In genomic region chr2:112818094-112818902, GRCh38 we compare ENCODE assay signal across 1 cellular context.
TF ChIP-seq lines count a peak whose summit lies in the region.

No MANE protein-coding gene starts in this region.

TF ChIP-seq in HepG2, 621 proteins besides CTCF, POLR2A, EP300 and RAD21 (continued from another document and continues in another):
- peak in 1 of 2 experiments; percentile 99; a peak in 2 of 4 replicates for TF ChIP-seq KLF16 (CRISPR knock-in tag; IDR thresholded peaks at IDR 0.05)
- no peak for TF ChIP-seq SIN3B (IDR thresholded peaks at IDR 0.05; ENCODE audit: low read length)
- no peak for TF ChIP-seq ISX (CRISPR knock-in tag; conservative IDR thresholded peaks at IDR 0.05)
- no peak for TF ChIP-seq ZC3H4 (CRISPR knock-in tag; IDR thresholded peaks at IDR 0.05; ENCODE audit: borderline replicate concordance)
- TF ChIP-seq SMAD3 (CRISPR knock-in tag; IDR thresholded peaks at IDR 0.05): peak; percentile 99
- peak; percentile 47; the same call in 1 of the 2 replicates for TF ChIP-seq GABPB1 (CRISPR knock-in tag; IDR thresholded peaks at IDR 0.05)
- TF ChIP-seq ZNF329 (CRISPR knock-in tag; IDR thresholded peaks at IDR 0.05; ENCODE audit: low read depth): no peak
- TF ChIP-seq ZNF558 (CRISPR knock-in tag; IDR thresholded peaks at IDR 0.05; ENCODE audit: borderline replicate concordance): 0 out of 2 replicates have a peak, but pooled peaks have one; percentile 55
- peak; percentile 89 for TF ChIP-seq KDM6A (CRISPR knock-in tag; IDR thresholded peaks at IDR 0.05; ENCODE audit: low read depth)
- no peak for TF ChIP-seq ZSCAN21 (CRISPR knock-in tag; IDR thresholded peaks at IDR 0.05; ENCODE audit: borderline replicate concordance)
- TF ChIP-seq PAX8 (CRISPR knock-in tag; IDR thresholded peaks at IDR 0.05; ENCODE audit: borderline replicate concordance): no peak
- no peak; the same call in 1 of the 2 replicates for TF ChIP-seq ZFP90 (CRISPR knock-in tag; IDR thresholded peaks at IDR 0.05; ENCODE audit: borderline replicate concordance)
- TF ChIP-seq ZSCAN31 (CRISPR knock-in tag; IDR thresholded peaks at IDR 0.05; ENCODE audit: low read depth): no peak
- TF ChIP-seq NCOA5 (CRISPR knock-in tag; IDR thresholded peaks at IDR 0.05): no peak
- TF ChIP-seq ZNF275 (CRISPR knock-in tag; IDR thresholded peaks at IDR 0.05; ENCODE audit: borderline replicate concordance): peak; percentile 85; the same call in 1 of the 2 replicates
- TF ChIP-seq SKIL (CRISPR knock-in tag; IDR thresholded peaks at IDR 0.05; ENCODE audit: borderline replicate concordance): peak; percentile 91
- no peak for TF ChIP-seq RORA (CRISPR knock-in tag; IDR thresholded peaks at IDR 0.05)
- TF ChIP-seq MTA3 (CRISPR knock-in tag; IDR thresholded peaks at IDR 0.05): no peak
- TF ChIP-seq REL (CRISPR knock-in tag; conservative IDR thresholded peaks at IDR 0.05): 0 out of 2 replicates have a peak, but pooled peaks have one; percentile 48
- peak; percentile 90 for TF ChIP-seq HDAC1 (CRISPR knock-in tag; IDR thresholded peaks at IDR 0.05)
- no peak for TF ChIP-seq ATRX (CRISPR knock-in tag; IDR thresholded peaks at IDR 0.05; ENCODE audit: borderline replicate concordance)
- TF ChIP-seq ZNF337 (CRISPR knock-in tag; IDR thresholded peaks at IDR 0.05; ENCODE audit: borderline replicate concordance, low read depth): no peak
- peak; percentile 74; the same call in 1 of the 2 replicates for TF ChIP-seq ZNF280D (CRISPR knock-in tag; IDR thresholded peaks at IDR 0.05)
- no peak for TF ChIP-seq CHD2 (IDR thresholded peaks at IDR 0.05; ENCODE audit: low read depth, low read length)
- TF ChIP-seq HNRNPUL1 (IDR thresholded peaks at IDR 0.05; ENCODE audit: low read depth, low read length): 0 out of 2 replicates have a peak, but pooled peaks have one; percentile 30
- TF ChIP-seq NFAT5 (CRISPR knock-in tag; IDR thresholded peaks at IDR 0.05): no peak
- no peak for TF ChIP-seq GTF2F1 (IDR thresholded peaks at IDR 0.05; ENCODE audit: low read length)
- no peak for TF ChIP-seq ZNF34 (CRISPR knock-in tag; IDR thresholded peaks at IDR 0.05; ENCODE audit: borderline replicate concordance)
- peak; percentile 22 for TF ChIP-seq ZNF18 (CRISPR knock-in tag; IDR thresholded peaks at IDR 0.05; ENCODE audit: insufficient replicate concordance)
- no peak for TF ChIP-seq ZNF607 (CRISPR knock-in tag; IDR thresholded peaks at IDR 0.05; ENCODE audit: borderline replicate concordance)
- TF ChIP-seq HNF1A (IDR thresholded peaks at IDR 0.05; ENCODE audit: low read depth): peak; percentile 98
- TF ChIP-seq HNF1A (CRISPR knock-in tag; IDR thresholded peaks at IDR 0.05; ENCODE audit: borderline replicate concordance): peak; percentile 99
- TF ChIP-seq ZBTB44 (CRISPR knock-in tag; IDR thresholded peaks at IDR 0.05): no peak
- TF ChIP-seq CEBPB (IDR thresholded peaks at IDR 0.05; ENCODE audit: borderline replicate concordance, low read depth, low read length): peak; percentile 74; the same call in 1 of the 2 replicates
- TF ChIP-seq ZNF256 (CRISPR knock-in tag; conservative IDR thresholded peaks at IDR 0.05): 0 out of 2 replicates have a peak, but pooled peaks have one; percentile 34
- TF ChIP-seq ELF1 (CRISPR knock-in tag; IDR thresholded peaks at IDR 0.05): peak; percentile 43; the same call in 1 of the 2 replicates
- no peak for TF ChIP-seq FLYWCH1 (CRISPR knock-in tag; IDR thresholded peaks at IDR 0.05)
- TF ChIP-seq ZNF143 (CRISPR knock-in tag; IDR thresholded peaks at IDR 0.05): no peak
- no peak; the same call in 1 of the 2 replicates for TF ChIP-seq ZNF274 (CRISPR knock-in tag; IDR thresholded peaks at IDR 0.05)
- peak; percentile 48; the same call in 1 of the 2 replicates for TF ChIP-seq ZBTB3 (CRISPR knock-in tag; IDR thresholded peaks at IDR 0.05; ENCODE audit: borderline replicate concordance, low read depth)
- peak; percentile 81 for TF ChIP-seq GATAD1 (CRISPR knock-in tag; IDR thresholded peaks at IDR 0.05)
- TF ChIP-seq HOXD1 (CRISPR knock-in tag; IDR thresholded peaks at IDR 0.05): peak; percentile 100
- no peak for TF ChIP-seq ETV6 (CRISPR knock-in tag; conservative IDR thresholded peaks at IDR 0.05)
- no peak for TF ChIP-seq ZNF20 (CRISPR knock-in tag; IDR thresholded peaks at IDR 0.05)
- no peak for TF ChIP-seq ZNF382 (CRISPR knock-in tag; IDR thresholded peaks at IDR 0.05; ENCODE audit: borderline replicate concordance)
